21 cellular contexts compared by ENCODE assay signal in the genomic region with DNA sequence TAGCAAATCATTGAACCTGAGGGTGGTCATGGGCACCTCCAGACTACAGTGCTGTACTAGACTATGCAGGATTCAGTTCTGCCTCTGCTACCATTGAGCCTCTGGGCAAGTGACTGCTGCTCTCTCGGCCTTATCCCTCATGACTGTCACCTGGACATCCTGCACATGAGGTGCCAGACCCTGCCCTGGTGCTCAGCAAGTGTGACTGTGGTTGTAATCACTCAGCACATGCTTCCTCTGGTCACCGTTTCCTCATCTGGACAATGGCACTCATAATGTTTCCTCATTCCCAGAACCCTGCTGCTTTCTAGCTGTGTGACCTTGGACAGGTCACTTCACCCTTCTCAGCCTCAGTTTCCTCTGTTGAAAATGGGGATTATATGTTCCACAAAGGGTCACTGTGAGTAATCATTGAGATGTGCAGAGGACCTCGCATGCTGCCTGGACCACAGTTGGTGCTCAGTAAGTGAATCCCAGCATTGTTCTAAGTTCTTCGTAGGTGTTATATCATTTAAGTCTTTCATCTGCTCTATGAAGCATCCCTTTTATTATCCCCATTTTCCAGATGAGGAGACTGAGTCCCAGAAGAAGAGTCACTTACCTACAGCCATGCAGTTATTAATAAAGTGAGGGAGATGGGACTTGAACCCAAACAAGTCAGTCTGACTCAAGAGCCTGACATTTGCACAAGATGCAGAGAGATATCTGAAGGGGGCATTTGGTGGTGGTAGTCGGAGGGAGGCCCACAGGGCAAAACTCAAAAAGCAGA. TPM values are rescaled to one million over a fixed set of nuclear protein-coding genes. Genes with fewer than 3 reads are reported as not detected.
A peak's percentile ranks its signal among the peaks of the same experiment; 100 is the strongest.
DNase-seq lines count a peak whose midpoint lies in the region; ATAC-seq, FAIRE-seq and TF ChIP-seq lines count a peak whose summit lies in the region.
"Had no signal": no experiment of that assay in that cellular context is flagged by ENCODE, and none has a peak within 500 bp of the region (broad histone marks: within the 10 kb centered on the region; RNA-seq: fewer than 3 reads in every experiment).

No MANE protein-coding gene starts in this region.

- H3K9ac ChIP-seq in K562 (ENCODE audit: insufficient read depth in 1 of 2, low read depth in 2 of 2, low read length in 2 of 2) = no peak overlapping the region; a peak in 1 of 4 replicates
- H3K9ac ChIP-seq: BLaER1 had no signal

- peaks cover 29% of the 10 kb centered on the region for H3K9me3 ChIP-seq in CD4-positive, alpha-beta T cell (ENCODE audit: control insufficient read depth, low read length)
- peaks cover 10% of the 10 kb centered on the region; the same call in 1 of the 2 replicates for H3K9me3 ChIP-seq in K562 (replicated peaks; ENCODE audit: control insufficient read depth, insufficient read depth, low read depth, low read length)

- no peak for TF ChIP-seq CTCF in CD4-positive, alpha-beta T cell (IDR thresholded peaks at IDR 0.05)
- TF ChIP-seq CTCF in K562 (IDR thresholded peaks at IDR 0.05 in 2 of 3, conservative IDR thresholded peaks at IDR 0.05 in 1 of 3; ENCODE audit: insufficient read depth in 2 of 3, low read depth in 1 of 3, low read length in 3 of 3) = no peak
- TF ChIP-seq CTCF in neural crest cell (conservative IDR thresholded peaks at IDR 0.05) = no peak

- no TSS peak for BruUV-seq in K562 (replicated peaks; lab: Mats Ljungman, UMichigan)

- CTCF ChIA-PET in CD4-positive, alpha-beta T cell (lab: Charles Lee) = no interaction called here
- CTCF ChIA-PET in K562 (lab: Yijun Ruan, JAX; ENCODE audit: low intra/inter-chr PET ratio) = no interaction called here

- peaks cover 4% of the 10 kb centered on the region for H3K36me3 Mint-ChIP-seq in CD4-positive, alpha-beta T cell (ENCODE audit: low read depth)
- peaks cover 4% of the 10 kb centered on the region for H3K36me3 Mint-ChIP-seq in neural crest cell (ENCODE audit: low read depth)
- H3K36me3 Mint-ChIP-seq in activated T-cell treated with anti-CD3 and anti-CD28 coated beads, Interleukin-2, amount 50 U/mL, for 72 hours (ENCODE audit: insufficient read depth in 2 of 2) = peaks cover 5 to 12% of the 10 kb centered on the region in 2 donors

- POLR2A ChIA-PET in CD4-positive, alpha-beta T cell (lab: Charles Lee) = no interaction called here
- POLR2A ChIA-PET in K562 (lab: Yijun Ruan, JAX) = no interaction called here

- H3K36me3 ChIP-seq in K562 (ENCODE audit: control insufficient read depth, insufficient read depth, low read length) = no peaks in the 10 kb centered on the region
- H3K36me3 ChIP-seq: BLaER1, HAP-1 had no signal

- no peaks in the 10 kb centered on the region for H3K79me2 ChIP-seq in K562 (ENCODE audit: control insufficient read depth, insufficient read depth, low read length)

- no peak for ATAC-seq in CD4-positive, alpha-beta T cell (ENCODE audit: poor library complexity)
- ATAC-seq in K562 = no peak
- ATAC-seq in activated T-cell treated with anti-CD3 and anti-CD28 coated beads, Interleukin-2, amount 50 U/mL, for 72 hours (replicated peaks in 1 of 2) = no peak
- no peak for ATAC-seq in HG03432 (IDR thresholded peaks at IDR 0.05; ENCODE audit: unreplicated experiment)
- ATAC-seq: A549; CD8-positive, alpha-beta T cell had no signal

- no peak for DNase-seq in CD4-positive, alpha-beta T cell
- no peak for DNase-seq in K562 (ENCODE audit: extremely low read depth in 1 of 4, low spot score in 3 of 4)
- no peak for DNase-seq in neural crest cell (ENCODE audit: low read depth, low spot score)
- DNase-seq in posterior vena cava (ENCODE audit: low spot score) = peak; percentile 34
- DNase-seq in activated T-cell treated with anti-CD3 and anti-CD28 coated beads, Interleukin-2, amount 50 U/mL, for 72 hours = no peak
- no peak for DNase-seq in stimulated activated naive CD4-positive, alpha-beta T cell (lab: John Stamatoyannopoulos, UW)
- DNase-seq: Calu3; CD8-positive, alpha-beta T cell; DMS 273 treated with DMSO at 0.1 percent for 48 hours; DMS53; DND-41; EL had no signal

- H3K27ac Mint-ChIP-seq in CD4-positive, alpha-beta T cell = no peak overlapping the region
- no peak overlapping the region for H3K27ac Mint-ChIP-seq in neural crest cell (ENCODE audit: unreplicated experiment)
- no peak overlapping the region for H3K27ac Mint-ChIP-seq in activated T-cell treated with anti-CD3 and anti-CD28 coated beads, Interleukin-2, amount 50 U/mL, for 72 hours
- H3K27ac Mint-ChIP-seq: CD14-positive monocyte; CD8-positive, alpha-beta T cell had no signal

- H4K20me1 ChIP-seq in K562 (replicated peaks; ENCODE audit: control insufficient read depth, insufficient read depth, low read length) = no peaks in the 10 kb centered on the region; the same call in 1 of the 2 replicates
- H4K20me1 ChIP-seq: BLaER1 had no signal

- H3K27me3 ChIP-seq in CD4-positive, alpha-beta T cell (ENCODE audit: control insufficient read depth, insufficient read depth, low read length) = peaks cover 47% of the 10 kb centered on the region
- H3K27me3 ChIP-seq in K562 (ENCODE audit: control insufficient read depth in 2 of 2, insufficient read depth in 2 of 2, low read length in 2 of 2) = peaks cover 11 to 25% of the 10 kb centered on the region in 2 experiments; a peak in 4 of 5 replicates
- H3K27me3 ChIP-seq: BLaER1 had no signal

- no peak for TF ChIP-seq POLR2A in K562 (conservative IDR thresholded peaks at IDR 0.05)

- no peak overlapping the region for H3K4me2 ChIP-seq in K562 (ENCODE audit: insufficient read depth, low read length)
- H3K4me2 ChIP-seq: A549, BLaER1 had no signal

- H3K27me3 Mint-ChIP-seq in CD4-positive, alpha-beta T cell = peaks cover 67% of the 10 kb centered on the region
- H3K27me3 Mint-ChIP-seq in neural crest cell (ENCODE audit: low read depth) = peaks cover 56% of the 10 kb centered on the region
- peaks cover 30% of the 10 kb centered on the region for H3K27me3 Mint-ChIP-seq in activated T-cell treated with anti-CD3 and anti-CD28 coated beads, Interleukin-2, amount 50 U/mL, for 72 hours (ENCODE audit: low read depth)

- no peak for TF ChIP-seq RAD21 in K562 (CRISPR knock-in tag; conservative IDR thresholded peaks at IDR 0.05 in 1 of 2, IDR thresholded peaks at IDR 0.05 in 1 of 2)

- no peak overlapping the region for H2AFZ ChIP-seq in K562 (ENCODE audit: low read depth, low read length)

- no peak overlapping the region for H3K4me3 ChIP-seq in K562
- H3K4me3 ChIP-seq: A549, BLaER1, HAP-1 had no signal

- H3K9me3 Mint-ChIP-seq in CD4-positive, alpha-beta T cell = peaks cover 11% of the 10 kb centered on the region
- H3K9me3 Mint-ChIP-seq in neural crest cell = peaks cover 7% of the 10 kb centered on the region
- peaks cover 6% of the 10 kb centered on the region in 2 donors for H3K9me3 Mint-ChIP-seq in activated T-cell treated with anti-CD3 and anti-CD28 coated beads, Interleukin-2, amount 50 U/mL, for 72 hours

- H3K9me1 ChIP-seq in K562 (ENCODE audit: control insufficient read depth, insufficient read depth, low read length) = no peaks in the 10 kb centered on the region

- in situ Hi-C loops in K562 (cut with MboI) = no loop called here

- no peak for FAIRE-seq in K562 (lab: Jason Lieb, UNC)
- FAIRE-seq: A549, GM12891, GM19239 had no signal

- no peak for TF ChIP-seq EP300 in K562 (IDR thresholded peaks at IDR 0.05; ENCODE audit: low read length)

- WGBS in K562 (ENCODE audit: insufficient coverage, low coverage, missing lambda C conversion rate) = 14% methylated on average over 5 of the region's 5 CpGs

- peaks cover 2 to 25% of the 10 kb centered on the region in 2 experiments; a peak in 3 of 5 replicates for H3K4me1 ChIP-seq in K562 (replicated peaks in 1 of 2; ENCODE audit: control insufficient read depth in 2 of 2, insufficient read depth in 2 of 2, low read length in 2 of 2)
- H3K4me1 ChIP-seq: HAP-1 had no signal

- H3K4me3 Mint-ChIP-seq in CD4-positive, alpha-beta T cell = peak overlapping the region; percentile 15
- H3K4me3 Mint-ChIP-seq in neural crest cell = peak overlapping the region; percentile 23
- H3K4me3 Mint-ChIP-seq in activated T-cell treated with anti-CD3 and anti-CD28 coated beads, Interleukin-2, amount 50 U/mL, for 72 hours = no peak overlapping the region
- H3K4me3 Mint-ChIP-seq: CD8-positive, alpha-beta T cell had no signal

- intact Hi-C loops in CD4-positive, alpha-beta T cell (cut with DNase I, micrococcal nuclease) = no loop called here
- intact Hi-C loops in K562 (cut with micrococcal nuclease) = no loop called here
- intact Hi-C loops in posterior vena cava (cut with DNase I) = no loop called here

- peaks cover 5% of the 10 kb centered on the region for H3K4me1 Mint-ChIP-seq in CD4-positive, alpha-beta T cell (ENCODE audit: low read depth)
- peaks cover 6% of the 10 kb centered on the region for H3K4me1 Mint-ChIP-seq in neural crest cell
- peaks cover 10% of the 10 kb centered on the region for H3K4me1 Mint-ChIP-seq in activated T-cell treated with anti-CD3 and anti-CD28 coated beads, Interleukin-2, amount 50 U/mL, for 72 hours (ENCODE audit: low read depth)

- H3K27ac ChIP-seq in CD4-positive, alpha-beta T cell (ENCODE audit: low read depth, low read length) = no peak overlapping the region
- H3K27ac ChIP-seq in K562 (ENCODE audit: extremely low read depth, low read depth, low read length) = no peak overlapping the region
- H3K27ac ChIP-seq: 22Rv1, A549, BLaER1 had no signal

RNA-seq across cellular contexts. Expression of a gene that starts 3.2 kb away (rescaled TPM):
- not detected for total RNA-seq in CD4-positive, alpha-beta T cell
- 1.5 and 2.4 TPM in 2 replicates for total RNA-seq in K562 (2011; cell fraction: chromatin; rRNA removed; ENCODE audit: low replicate concordance)
- total RNA-seq in K562 (2011; cell fraction: nucleolus; rRNA removed) = 1.6 and 2.0 TPM in 2 replicates
- total RNA-seq in K562 (2011; cell fraction: nucleoplasm; rRNA removed) = 1.5 and 3.9 TPM in 2 replicates
- total RNA-seq in K562 (2014; rRNA removed) (1.1 and 1.6 TPM in 2 replicates), K562 (2014; rRNA removed; fragmentation: Illumina TruSeq; extraction: Trizol) (0.36 and 0.51 TPM in 2 replicates), K562 (2015; rRNA removed; fragmentation: Illumina TruSeq; extraction: Trizol) (0.40 and 0.41 TPM in 2 replicates), K562 (2021) (1.7 and 2.0 TPM in 2 replicates), neural crest cell (1.4 and 2.0 TPM in 2 replicates), posterior vena cava (under 1 TPM in 1 of 2 donors, not detected in 1; 0.74 TPM)
- polyA plus RNA-seq in K562 (2011; rRNA removed) (0.35 and 0.40 TPM in 2 replicates), K562 (2014; fragmentation: Illumina TruSeq; extraction: Trizol) (0.54 and 1.2 TPM in 2 replicates), K562 (2014; fragmentation: Nextera tagmentation; extraction: Ambion mirVana) (not detected), K562 (2014; rRNA removed) (0.38 and 0.85 TPM in 2 replicates)
- 0.28 and 1.0 TPM in 2 replicates for polyA plus RNA-seq in K562 (2011; cell fraction: cytosol; rRNA removed)
- 1.5 and 2.9 TPM in 2 replicates for polyA plus RNA-seq in K562 (2011; cell fraction: nucleus; rRNA removed)
- polyA plus RNA-seq in K562 (2012) = 1.6 and 3.0 TPM in 2 replicates
- polyA minus RNA-seq in K562 (2011; rRNA and poly(A)+ RNA removed) = 0.12 and 0.84 TPM in 2 replicates
- 0.38 TPM in 1 of 2 replicates, not detected in the other for polyA minus RNA-seq in K562 (2011; cell fraction: cytosol; rRNA and poly(A)+ RNA removed)
- 0.44 and 0.67 TPM in 2 replicates for polyA minus RNA-seq in K562 (2011; cell fraction: nucleus; rRNA and poly(A)+ RNA removed)
- under 1 TPM; 0.41 to 0.72 TPM for total RNA-seq in activated T-cell treated with anti-CD3 and anti-CD28 coated beads, Interleukin-2, amount 50 U/mL, for 72 hours
- total RNA-seq: Calu3, HT-29 had no signal
- polyA plus RNA-seq: CD14-positive monocyte had no signal

RNA-seq across cellular contexts. Expression of a gene that starts 12.7 kb away (rescaled TPM):
- not detected for total RNA-seq in CD4-positive, alpha-beta T cell
- total RNA-seq in K562 (2011; cell fraction: chromatin; rRNA removed; ENCODE audit: low replicate concordance) = 3.2 TPM in 1 of 2 replicates, not detected in the other
- 10.5 and 13.3 TPM in 2 replicates for total RNA-seq in K562 (2011; cell fraction: nucleolus; rRNA removed)
- total RNA-seq in K562 (2011; cell fraction: nucleoplasm; rRNA removed) = 7.7 and 11.2 TPM in 2 replicates
- total RNA-seq in K562 (2014; rRNA removed) (42.9 and 52.9 TPM in 2 replicates), K562 (2014; rRNA removed; fragmentation: Illumina TruSeq; extraction: Trizol) (not detected in 2 replicates), K562 (2015; rRNA removed; fragmentation: Illumina TruSeq; extraction: Trizol) (2.9 and 3.0 TPM in 2 replicates), K562 (2021) (33.0 and 40.2 TPM in 2 replicates), neural crest cell (7.9 and 9.2 TPM in 2 replicates), posterior vena cava (under 1 TPM in 1 of 2 donors, not detected in 1; 0.57 TPM)
- polyA plus RNA-seq in K562 (2011; rRNA removed) (2.5 and 5.1 TPM in 2 replicates), K562 (2014; fragmentation: Illumina TruSeq; extraction: Trizol) (1.1 TPM in 1 of 2 replicates, not detected in the other), K562 (2014; fragmentation: Nextera tagmentation; extraction: Ambion mirVana) (not detected), K562 (2014; rRNA removed) (35.9 and 46.2 TPM in 2 replicates)
- polyA plus RNA-seq in K562 (2011; cell fraction: cytosol; rRNA removed) = 8.7 and 29.6 TPM in 2 replicates
- polyA plus RNA-seq in K562 (2011; cell fraction: nucleus; rRNA removed) = 8.3 and 17.5 TPM in 2 replicates
- polyA plus RNA-seq in K562 (2012) = 26.5 and 30.0 TPM in 2 replicates
- polyA minus RNA-seq in K562 (2011; rRNA and poly(A)+ RNA removed) = not detected in 2 replicates
- 3.5 and 5.7 TPM in 2 replicates for polyA minus RNA-seq in K562 (2011; cell fraction: cytosol; rRNA and poly(A)+ RNA removed)
- 6.1 and 7.3 TPM in 2 replicates for polyA minus RNA-seq in K562 (2011; cell fraction: nucleus; rRNA and poly(A)+ RNA removed)
- total RNA-seq in activated T-cell treated with anti-CD3 and anti-CD28 coated beads, Interleukin-2, amount 50 U/mL, for 72 hours = 1 to 10 TPM; 5.1 to 5.7 TPM
- total RNA-seq: Calu3; CD8-positive, alpha-beta T cell; HT-29 had no signal
- polyA plus RNA-seq: CD14-positive monocyte had no signal

Comparison
In these comparisons a context has a peak if more than half of its experiments do, and no peak if none do; other contexts are left out.
1. H3K4me3 Mint-ChIP-seq: peak in CD4-positive, alpha-beta T cell (single experiment) and neural crest cell (single experiment); none in activated T-cell treated with anti-CD3 and anti-CD28 coated beads, Interleukin-2, amount 50 U/mL, for 72 hours (0 of 2).